In genomic region chr12:2244013-2244861, GRCh38 we compare ENCODE assay signal across 10 cellular contexts.
DNase-seq lines count a peak whose midpoint lies in the region; ATAC-seq, FAIRE-seq and TF ChIP-seq lines count a peak whose summit lies in the region.
"Had no signal": no experiment of that assay in that cellular context is flagged by ENCODE, and none has a peak within 500 bp of the region (broad histone marks: within the 10 kb centered on the region; RNA-seq: fewer than 3 reads in every experiment).

No MANE protein-coding gene starts in this region.

- no peak for ATAC-seq in GM21529 (IDR thresholded peaks at IDR 0.05; ENCODE audit: unreplicated experiment)
- no peak for ATAC-seq in GM21447 (IDR thresholded peaks at IDR 0.05; ENCODE audit: unreplicated experiment)
- ATAC-seq in HG03439 (IDR thresholded peaks at IDR 0.05; ENCODE audit: unreplicated experiment) = no peak

- H3K27me3 ChIP-seq in MG63 (no peaks in the 10 kb centered on the region), bronchial epithelial cell (ENCODE audit: control insufficient read depth, insufficient read depth, low read length) (no peaks in the 10 kb centered on the region)

- CTCF ChIA-PET in AG04449 (lab: Yijun Ruan, JAX) = interaction anchor here (0.9 to 1.9 kb wide), 5 partner anchors 11 to 339 kb away, joined by 3 to 6 read pairs (median 4); no protein-coding TSS in a partner anchor

- H3K4me3 ChIP-seq in AG04449 (ENCODE audit: low read depth, low read length) (no peak overlapping the region), MG63 (no peak overlapping the region), bronchial epithelial cell (ENCODE audit: low read depth, low read length) (no peak overlapping the region)

- POLR2A ChIA-PET in AG04449 (lab: Yijun Ruan, JAX) = interaction anchor here (0.8 to 1.6 kb wide), 5 partner anchors 15 to 60 kb away, joined by 3 to 7 read pairs (median 4); no protein-coding TSS in a partner anchor

- no peak for FAIRE-seq in bronchial epithelial cell (lab: Jason Lieb, UNC)

- TF ChIP-seq CTCF in AG04449 (IDR thresholded peaks at IDR 0.05; ENCODE audit: insufficient read depth, low read length, missing control alignments) = no peak
- no peak for TF ChIP-seq CTCF in bronchial epithelial cell (IDR thresholded peaks at IDR 0.05; ENCODE audit: insufficient read depth, low read length, severe bottlenecking)

- H3K9me3 ChIP-seq in MG63 = no peaks in the 10 kb centered on the region

- DNase-seq in AG04449 (ENCODE audit: low read depth, low spot score) (peak; percentile 90), MG63 (peak; percentile 88), bronchial epithelial cell (ENCODE audit: low read depth) (peak; percentile 5), medulla oblongata (ENCODE audit: extremely low spot score) (peak; percentile 15), NCI-H2081 treated with DMSO at 0.1 percent for 48 hours (lab: John Stamatoyannopoulos, UW) (no peak)
- DNase-seq: activated CD4-positive, CD25-positive, alpha-beta regulatory T cell; effector CD8-positive, alpha-beta T cell had no signal

- no peaks in the 10 kb centered on the region for H3K36me3 ChIP-seq in MG63
- no peaks in the 10 kb centered on the region for H3K36me3 ChIP-seq in bronchial epithelial cell (ENCODE audit: control insufficient read depth, insufficient read depth, low read length)
